In genomic region chr11:133549796-133550195, GRCh38 we compare ENCODE assay signal across 33 cellular contexts. TPM values are rescaled to one million over a fixed set of nuclear protein-coding genes. Genes with fewer than 3 reads are reported as not detected.
"Had no signal": no experiment of that assay in that cellular context is flagged by ENCODE, and none has a peak within 500 bp of the region (broad histone marks: within the 10 kb centered on the region; RNA-seq: fewer than 3 reads in every experiment).

No MANE protein-coding gene starts in this region.

- H3K36me3 ChIP-seq: adrenal gland, breast epithelium, cardiac muscle cell had no signal

- H3K27ac ChIP-seq: adrenal gland, body of pancreas, breast epithelium, cardiac muscle cell, coronary artery, dorsolateral prefrontal cortex had no signal

- DNase-seq: activated CD4-positive, alpha-beta memory T cell treated with anti-CD3 and anti-CD28 coated beads for 36 hours; activated CD4-positive, alpha-beta T cell treated with anti-CD3 and anti-CD28 coated beads for 36 hours; activated CD4-positive, alpha-beta T cell treated with anti-CD3 and anti-CD28 coated beads, Interleukin-2, amount 10 ng/mL, durations not matched to agents 24 days and 14 days; activated CD4-positive, CD25-positive, alpha-beta regulatory T cell; activated CD4-positive, CD25-positive, alpha-beta regulatory T cell treated with anti-CD3 and anti-CD28 coated beads, Interleukin-2, amount 50 U/mL, for 72 hours; activated CD8-positive, alpha-beta memory T cell treated with anti-CD3 and anti-CD28 coated beads, Interleukin-2, amount 10 ng/mL, durations not matched to agents 7 days and 5 days; activated CD8-positive, alpha-beta memory T cell treated with anti-CD3 and anti-CD28 coated beads, Interleukin-2, amount 50 U/mL, for 4 hours; activated CD8-positive, alpha-beta T cell treated with anti-CD3 and anti-CD28 coated beads, Interleukin-2, amount 10 ng/mL, durations not matched to agents 7 days and 5 days; activated effector memory CD4-positive, alpha-beta T cell treated with anti-CD3 and anti-CD28 coated beads, Interleukin-2, amount 50 U/mL, for 16 hours; activated naive CD4-positive, alpha-beta T cell treated with anti-CD3 and anti-CD28 coated beads for 36 hours; activated naive CD8-positive, alpha-beta T cell treated with anti-CD3 and anti-CD28 coated beads for 36 hours; activated naive CD8-positive, alpha-beta T cell treated with anti-CD3 and anti-CD28 coated beads, Interleukin-2, amount 50 U/mL, for 24 hours; activated T-cell treated with anti-CD3 and anti-CD28 coated beads, Interleukin-2, amount 50 U/mL, for 1 hour; activated T-cell treated with anti-CD3 and anti-CD28 coated beads, Interleukin-2, amount 50 U/mL, for 48 hours; adrenal gland; amygdala; aorta; body of pancreas; dorsolateral prefrontal cortex; effector memory CD4-positive, alpha-beta T cell; endodermal cell; foreskin fibroblast; T-helper 1 cell; T-helper 17 cell; T1000 had no signal

- H3K4me1 ChIP-seq: adrenal gland, body of pancreas, breast epithelium had no signal

- ATAC-seq: activated CD4-positive, alpha-beta T cell treated with anti-CD3 and anti-CD28 coated beads for 36 hours; activated CD8-positive, alpha-beta memory T cell treated with anti-CD3 and anti-CD28 coated beads, Interleukin-2, amount 10 ng/mL, durations not matched to agents 7 days and 5 days; activated CD8-positive, alpha-beta T cell treated with anti-CD3 and anti-CD28 coated beads, Interleukin-2, amount 10 ng/mL, durations not matched to agents 7 days and 5 days; activated naive CD8-positive, alpha-beta T cell treated with anti-CD3 and anti-CD28 coated beads, Interleukin-2, amount 50 U/mL, for 24 hours; body of pancreas; esophagus mucosa; T-helper 17 cell had no signal

- H3K27me3 ChIP-seq: adrenal gland, body of pancreas, cardiac muscle cell had no signal

- H3K9me3 ChIP-seq: adrenal gland, body of pancreas, breast epithelium had no signal

- H3K4me3 ChIP-seq: adrenal gland, body of pancreas, breast epithelium, cardiac muscle cell, coronary artery, dorsolateral prefrontal cortex had no signal

RNA-seq across cellular contexts. Expression of gene OPCML, which starts 17.5 kb away (rescaled TPM):
- total RNA-seq: activated CD4-positive, alpha-beta memory T cell treated with anti-CD3 and anti-CD28 coated beads for 36 hours; activated CD4-positive, alpha-beta T cell treated with anti-CD3 and anti-CD28 coated beads for 36 hours; activated CD4-positive, alpha-beta T cell treated with anti-CD3 and anti-CD28 coated beads, Interleukin-2, amount 10 ng/mL, durations not matched to agents 24 days and 14 days; activated CD8-positive, alpha-beta memory T cell treated with anti-CD3 and anti-CD28 coated beads for 36 hours; activated CD8-positive, alpha-beta memory T cell treated with anti-CD3 and anti-CD28 coated beads, Interleukin-2, amount 10 ng/mL, durations not matched to agents 7 days and 5 days; activated CD8-positive, alpha-beta T cell treated with anti-CD3 and anti-CD28 coated beads, Interleukin-2, amount 10 ng/mL, durations not matched to agents 7 days and 5 days; activated naive CD4-positive, alpha-beta T cell treated with anti-CD3 and anti-CD28 coated beads for 36 hours; activated naive CD8-positive, alpha-beta T cell treated with anti-CD3 and anti-CD28 coated beads for 36 hours; activated T-helper 1 cell treated with anti-CD3 and anti-CD28 coated beads, Interleukin-12 subunit alpha, Interleukin-12 subunit beta, Interleukin-2, Interleukin-4 antibody, amounts not matched to agents 30 ng/mL and 10 ng/mL and 1 ng/mL, durations not matched to agents 14 hours and 24 hours and 36 hours; activated T-helper 2 cell treated with anti-CD3 and anti-CD28 coated beads, Interferon-gamma antibody, Interleukin-2, Interleukin-4, amounts not matched to agents 10 μg/mL and 5 μg/mL and 100 μg/mL, durations not matched to agents 14 hours and 24 hours and 36 hours; breast epithelium; epithelial cell of proximal tubule; esophagus mucosa; T-helper 17 cell had no signal
